Comparison of ENCODE assay signal across 13 cellular contexts in genomic region chr10:72068901-72069446, GRCh38. TPM values are rescaled to one million over a fixed set of nuclear protein-coding genes. Genes with fewer than 3 reads are reported as not detected.
DNase-seq lines count a peak whose midpoint lies in the region; ATAC-seq, FAIRE-seq and TF ChIP-seq lines count a peak whose summit lies in the region.
"Had no signal": no experiment of that assay in that cellular context is flagged by ENCODE, and none has a peak within 500 bp of the region (broad histone marks: within the 10 kb centered on the region; RNA-seq: fewer than 3 reads in every experiment).

No MANE protein-coding gene starts in this region.

- no peaks in the 10 kb centered on the region for H3K27me3 ChIP-seq in Panc1 (ENCODE audit: control insufficient read depth, insufficient read depth, low read length)
- no peaks in the 10 kb centered on the region for H3K27me3 ChIP-seq in small intestine (ENCODE audit: control insufficient read depth in 2 of 2, insufficient read depth in 2 of 2, low read length in 2 of 2)

- no peak for DNase-seq in activated T-cell treated with anti-CD3 and anti-CD28 coated beads, Interleukin-2, amount 50 U/mL, for 24 hours
- DNase-seq in activated T-cell treated with anti-CD3 and anti-CD28 coated beads, Interleukin-2, amount 50 U/mL, for 48 hours: no peak
- DNase-seq in Panc1 (ENCODE audit: low read depth, low spot score): no peak
- DNase-seq in epithelial cell of esophagus (ENCODE audit: low read depth): peak; percentile 38
- peak; percentile 63 for DNase-seq in retina
- DNase-seq in small intestine: no peak
- no peak for DNase-seq in foreskin melanocyte
- DNase-seq: activated CD4-positive, alpha-beta T cell treated with anti-CD3 and anti-CD28 coated beads, Interleukin-2, amount 50 U/mL, for 1 hour; GDM1 had no signal

- H3K9me3 ChIP-seq in Panc1 (ENCODE audit: control insufficient read depth, insufficient read depth, low read depth, low read length): no peaks in the 10 kb centered on the region
- H3K9me3 ChIP-seq in small intestine (ENCODE audit: control insufficient read depth, low read depth): no peaks in the 10 kb centered on the region

- H3K4me1 ChIP-seq in Panc1 (ENCODE audit: control insufficient read depth, insufficient read depth, low read length) (peaks cover 48% of the 10 kb centered on the region), small intestine (ENCODE audit: control insufficient read depth in 2 of 2, insufficient read depth in 1 of 2, low read depth in 1 of 2, low read length in 1 of 2) (no peaks in the 10 kb centered on the region)

- intact Hi-C loops in Panc1 (cut with micrococcal nuclease; ENCODE audit: unreplicated experiment): no loop called here

- peak overlapping the region; percentile 73 for H3K27ac Mint-ChIP-seq in activated T-cell treated with anti-CD3 and anti-CD28 coated beads, Interleukin-2, amount 50 U/mL, for 24 hours

- H3K27ac ChIP-seq in Panc1 (ENCODE audit: low read length) (peak overlapping the region; percentile 76), small intestine (ENCODE audit: low read depth in 1 of 2, low read length in 1 of 2) (no peak overlapping the region)
- H3K27ac ChIP-seq: KMS-11, SK-N-MC had no signal

- 64 to 80% (median 70%) methylated on average over 12 of the region's 12 CpGs for WGBS in small intestine, 3 donors

- no peaks in the 10 kb centered on the region for H3K9me3 Mint-ChIP-seq in activated T-cell treated with anti-CD3 and anti-CD28 coated beads, Interleukin-2, amount 50 U/mL, for 24 hours

- in situ Hi-C loops in Panc1 (cut with HindIII; ENCODE audit: low pct_unique_long_range_greater_than_20kb, low sequenced_read_pairs): no loop called here

- FAIRE-seq in small intestine (lab: Jason Lieb, UNC): no peak
- FAIRE-seq: bronchial epithelial cell had no signal

- no peak overlapping the region for H3K4me3 Mint-ChIP-seq in activated T-cell treated with anti-CD3 and anti-CD28 coated beads, Interleukin-2, amount 50 U/mL, for 24 hours

- H3K4me3 ChIP-seq in Panc1 (ENCODE audit: low read depth in 2 of 2, low read length in 2 of 2) (no peak overlapping the region), epithelial cell of esophagus (ENCODE audit: low read length) (no peak overlapping the region), small intestine (ENCODE audit: low read depth in 1 of 2, low read length in 2 of 2) (no peak overlapping the region)
- H3K4me3 ChIP-seq: SK-N-MC had no signal

- no peaks in the 10 kb centered on the region for H3K27me3 Mint-ChIP-seq in activated T-cell treated with anti-CD3 and anti-CD28 coated beads, Interleukin-2, amount 50 U/mL, for 24 hours

- peak; percentile 49 for ATAC-seq in Panc1
- no peak for ATAC-seq in HG02884 (IDR thresholded peaks at IDR 0.05; ENCODE audit: unreplicated experiment)

- no TSS peak for BruUV-seq in Panc1 (replicated peaks; lab: Mats Ljungman, UMichigan)

- peaks cover 40% of the 10 kb centered on the region for H3K4me1 Mint-ChIP-seq in activated T-cell treated with anti-CD3 and anti-CD28 coated beads, Interleukin-2, amount 50 U/mL, for 24 hours (ENCODE audit: low read depth)

- H3K36me3 Mint-ChIP-seq in activated T-cell treated with anti-CD3 and anti-CD28 coated beads, Interleukin-2, amount 50 U/mL, for 24 hours (ENCODE audit: low read depth): peaks cover 93% of the 10 kb centered on the region

- TF ChIP-seq CTCF in Panc1 (IDR thresholded peaks at IDR 0.05): no peak
- TF ChIP-seq CTCF in epithelial cell of esophagus (IDR thresholded peaks at IDR 0.05; ENCODE audit: insufficient read depth, low read depth, low read length, missing control alignments): no peak

- POLR2A ChIA-PET in Panc1 (lab: Charles Lee): interaction anchor here (0.7 kb wide), 1 partner anchor 92 kb away, joined by 8 read pairs; no protein-coding TSS in a partner anchor

- no peaks in the 10 kb centered on the region for H3K36me3 ChIP-seq in Panc1 (ENCODE audit: control insufficient read depth, insufficient read depth, low read length)
- H3K36me3 ChIP-seq in small intestine (ENCODE audit: control insufficient read depth in 2 of 2, insufficient read depth in 2 of 2, low read length in 2 of 2): no peaks in the 10 kb centered on the region

- CTCF ChIA-PET in Panc1 (lab: Charles Lee): interaction anchor here (0.6 to 1.8 kb wide), 2 partner anchors 20 to 258 kb away, joined by 8 to 15 read pairs; no protein-coding TSS in a partner anchor

RNA-seq across cellular contexts. Expression of gene SPOCK2, which starts 19.4 kb away (rescaled TPM):
- total RNA-seq in Panc1 (2021; ENCODE audit: unreplicated experiment): 4.8 TPM
- polyA plus RNA-seq in Panc1 (2012; ENCODE audit: insufficient read length): 4.2 TPM
- 10 to 100 TPM in 1 of 3 donors, 1 to 10 TPM in 2; 1.6 to 24.2 (median 2.2) TPM for polyA plus RNA-seq in small intestine

Comparison
In these comparisons a context has a peak if more than half of its experiments do, and no peak if none do; other contexts are left out.
1. DNase-seq: peak in epithelial cell of esophagus (single experiment) and retina (single experiment); none in activated T-cell treated with anti-CD3 and anti-CD28 coated beads, Interleukin-2, amount 50 U/mL, for 24 hours (single experiment), activated T-cell treated with anti-CD3 and anti-CD28 coated beads, Interleukin-2, amount 50 U/mL, for 48 hours (0 of 2), Panc1 (single experiment), small intestine (single experiment) and foreskin melanocyte (single experiment).